21 cellular contexts compared by ENCODE assay signal in the genomic region with DNA sequence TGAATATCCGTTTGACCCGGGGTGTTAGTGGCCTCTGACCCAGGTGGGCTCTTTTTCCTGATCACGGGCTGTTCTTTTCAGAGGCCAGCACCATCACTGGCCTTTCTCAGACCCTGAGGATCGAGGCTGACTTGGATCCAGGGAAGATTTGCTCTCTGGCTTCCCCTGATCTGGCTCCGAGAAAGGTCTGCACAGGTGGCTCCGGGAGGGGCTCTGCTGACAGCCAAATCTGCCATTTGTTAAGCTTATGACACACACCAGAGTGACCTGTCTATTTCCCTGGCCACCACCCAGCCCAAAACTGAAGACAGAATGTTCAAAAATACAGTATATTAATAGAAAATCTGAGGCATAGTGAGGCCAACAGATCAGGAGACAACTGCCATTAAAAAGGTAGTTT.
DNase-seq lines count a peak whose midpoint lies in the region; ATAC-seq and TF ChIP-seq lines count a peak whose summit lies in the region.
"Had no signal": no experiment of that assay in that cellular context is flagged by ENCODE, and none has a peak within 500 bp of the region (broad histone marks: within the 10 kb centered on the region; RNA-seq: fewer than 3 reads in every experiment).

No MANE protein-coding gene starts in this region.

- no peak overlapping the region for H3K4me3 ChIP-seq in H7 (ENCODE audit: insufficient read depth, low read depth, low read length)
- no peak overlapping the region for H3K4me3 ChIP-seq in esophagus muscularis mucosa
- no peak overlapping the region for H3K4me3 ChIP-seq in sigmoid colon
- H3K4me3 ChIP-seq: mucosa of descending colon, upper lobe of left lung had no signal

- H3K36me3 ChIP-seq in H7 (replicated peaks; ENCODE audit: control insufficient read depth, insufficient read depth, low read length) (no peaks in the 10 kb centered on the region), esophagus muscularis mucosa (no peaks in the 10 kb centered on the region), sigmoid colon (no peaks in the 10 kb centered on the region)
- H3K36me3 ChIP-seq: upper lobe of left lung had no signal

- H3K27ac Mint-ChIP-seq in activated naive CD4-positive, alpha-beta T cell treated with anti-CD3 and anti-CD28 coated beads, Interleukin-2, amount 10 ng/mL, durations not matched to agents 7 days and 5 days: no peak overlapping the region
- H3K27ac Mint-ChIP-seq: activated naive CD4-positive, alpha-beta T cell treated with anti-CD3 and anti-CD28 coated beads, Interleukin-2, amount 50 U/mL, for 72 hours; stimulated activated effector memory CD8-positive, alpha-beta T cell treated with anti-CD3 and anti-CD28 coated beads, Interleukin-12 subunit alpha, Interleukin-12 subunit beta, amount 100 ng/mL, for 72 hours had no signal

- no peak overlapping the region for H3K4me3 Mint-ChIP-seq in activated naive CD4-positive, alpha-beta T cell treated with anti-CD3 and anti-CD28 coated beads, Interleukin-2, amount 10 ng/mL, durations not matched to agents 7 days and 5 days
- H3K4me3 Mint-ChIP-seq: stimulated activated effector memory CD8-positive, alpha-beta T cell treated with anti-CD3 and anti-CD28 coated beads, Interleukin-12 subunit alpha, Interleukin-12 subunit beta, amount 100 ng/mL, for 72 hours had no signal

- DNase-seq in D341Med (ENCODE audit: low spot score): peak; percentile 31
- DNase-seq in H7: peak; percentile 48
- DNase-seq in esophagus muscularis mucosa (ENCODE audit: extremely low spot score): peak; percentile 81
- DNase-seq in sigmoid colon: no peak
- DNase-seq in activated gamma-delta T cell (lab: John Stamatoyannopoulos, UW): no peak
- DNase-seq in activated CD4-positive, CD25-positive, alpha-beta regulatory T cell (lab: John Stamatoyannopoulos, UW): no peak
- no peak for DNase-seq in activated naive CD4-positive, alpha-beta T cell treated with anti-CD3 and anti-CD28 coated beads, Interleukin-2, amount 10 ng/mL, durations not matched to agents 7 days and 5 days
- DNase-seq: activated CD4-positive, alpha-beta T cell treated with anti-CD3 and anti-CD28 coated beads, Interleukin-2, amount 50 U/mL, for 1 hour; activated T-cell treated with anti-CD3 and anti-CD28 coated beads, Interleukin-2, amount 50 U/mL, for 1 hour; AML-193; foreskin fibroblast; GOT3; Karpas-422; mucosa of descending colon; NCI-H524 treated with DMSO at 0.1 percent for 48 hours; SIG-M5; T-helper 1 cell had no signal

- no peak for ATAC-seq in HG02571 (IDR thresholded peaks at IDR 0.05; ENCODE audit: unreplicated experiment)
- ATAC-seq: activated naive CD4-positive, alpha-beta T cell treated with anti-CD3 and anti-CD28 coated beads, Interleukin-2, amount 50 U/mL, for 72 hours; mucosa of descending colon; stimulated activated effector memory CD8-positive, alpha-beta T cell treated with anti-CD3 and anti-CD28 coated beads, Interleukin-12 subunit alpha, Interleukin-12 subunit beta, amount 100 ng/mL, for 72 hours had no signal

- CTCF ChIA-PET in activated naive CD4-positive, alpha-beta T cell treated with anti-CD3 and anti-CD28 coated beads, Interleukin-2, amount 10 ng/mL, durations not matched to agents 7 days and 5 days (lab: Charles Lee): no interaction called here

- TF ChIP-seq EP300 in esophagus muscularis mucosa (IDR thresholded peaks at IDR 0.05) (no peak), sigmoid colon (IDR thresholded peaks at IDR 0.05) (no peak)

- peaks cover 19% of the 10 kb centered on the region for H3K9me3 Mint-ChIP-seq in activated naive CD4-positive, alpha-beta T cell treated with anti-CD3 and anti-CD28 coated beads, Interleukin-2, amount 10 ng/mL, durations not matched to agents 7 days and 5 days

- WGBS in esophagus muscularis mucosa: 66% methylated on average over 6 of the region's 6 CpGs
- WGBS in sigmoid colon, 2 donors: 65 to 78% methylated on average over 6 of the region's 6 CpGs

- H3K36me3 Mint-ChIP-seq in activated naive CD4-positive, alpha-beta T cell treated with anti-CD3 and anti-CD28 coated beads, Interleukin-2, amount 10 ng/mL, durations not matched to agents 7 days and 5 days: peaks cover 3% of the 10 kb centered on the region
- H3K36me3 Mint-ChIP-seq: stimulated activated effector memory CD8-positive, alpha-beta T cell treated with anti-CD3 and anti-CD28 coated beads, Interleukin-12 subunit alpha, Interleukin-12 subunit beta, amount 100 ng/mL, for 72 hours had no signal

- intact Hi-C loops in esophagus muscularis mucosa (cut with DNase I) (loop anchor here (5.0 kb wide), 1 partner anchor 134 kb away; no protein-coding TSS in a partner anchor), sigmoid colon (cut with DNase I) (loop anchor here (2.0 to 5.0 kb wide), 3 partner anchors 41 to 274 kb away; partner anchors contain the start of gene TNRC6C)

- H3K9me3 ChIP-seq in esophagus muscularis mucosa (peaks cover 0 to 15% (median 8%) of the 10 kb centered on the region in 4 donors), sigmoid colon (peaks cover 0 to 3% (median 0%) of the 10 kb centered on the region in 4 donors)
- H3K9me3 ChIP-seq: mucosa of descending colon had no signal

- peaks cover 80% of the 10 kb centered on the region for H3K27me3 Mint-ChIP-seq in activated naive CD4-positive, alpha-beta T cell treated with anti-CD3 and anti-CD28 coated beads, Interleukin-2, amount 10 ng/mL, durations not matched to agents 7 days and 5 days

- TF ChIP-seq POLR2A in esophagus muscularis mucosa (IDR thresholded peaks at IDR 0.05; ENCODE audit: low read depth) (no peak), sigmoid colon (IDR thresholded peaks at IDR 0.05) (no peak)

- peak overlapping the region; percentile 82 to 90 (median 88) for H3K27ac ChIP-seq in esophagus muscularis mucosa (replicated peaks in 1 of 4)
- peak overlapping the region; percentile 86 to 91 (median 90) for H3K27ac ChIP-seq in sigmoid colon

- H3K4me1 ChIP-seq in esophagus muscularis mucosa: peaks cover 45 to 58% (median 55%) of the 10 kb centered on the region in 4 donors
- H3K4me1 ChIP-seq in sigmoid colon: peaks cover 0 to 49% (median 38%) of the 10 kb centered on the region in 4 donors

- TF ChIP-seq CTCF in esophagus muscularis mucosa (IDR thresholded peaks at IDR 0.05): no peak
- TF ChIP-seq CTCF in sigmoid colon (IDR thresholded peaks at IDR 0.05): no peak

- no peaks in the 10 kb centered on the region for H3K4me1 Mint-ChIP-seq in activated naive CD4-positive, alpha-beta T cell treated with anti-CD3 and anti-CD28 coated beads, Interleukin-2, amount 10 ng/mL, durations not matched to agents 7 days and 5 days
- H3K4me1 Mint-ChIP-seq: stimulated activated effector memory CD8-positive, alpha-beta T cell treated with anti-CD3 and anti-CD28 coated beads, Interleukin-12 subunit alpha, Interleukin-12 subunit beta, amount 100 ng/mL, for 72 hours had no signal

- H3K27me3 ChIP-seq in H7 (ENCODE audit: control insufficient read depth, insufficient read depth, low read length) (peaks cover 16% of the 10 kb centered on the region), esophagus muscularis mucosa (no peaks in the 10 kb centered on the region), sigmoid colon (no peaks in the 10 kb centered on the region)
- H3K27me3 ChIP-seq: upper lobe of left lung had no signal

Comparison
In these comparisons a context has a peak if more than half of its experiments do, and no peak if none do; other contexts are left out.
1. DNase-seq: peak in D341Med (single experiment), H7 (single experiment) and esophagus muscularis mucosa (single experiment); none in sigmoid colon (single experiment), activated gamma-delta T cell (single experiment), activated CD4-positive, CD25-positive, alpha-beta regulatory T cell (0 of 4) and activated naive CD4-positive, alpha-beta T cell treated with anti-CD3 and anti-CD28 coated beads, Interleukin-2, amount 10 ng/mL, durations not matched to agents 7 days and 5 days (single experiment).